In the genomic region with DNA sequence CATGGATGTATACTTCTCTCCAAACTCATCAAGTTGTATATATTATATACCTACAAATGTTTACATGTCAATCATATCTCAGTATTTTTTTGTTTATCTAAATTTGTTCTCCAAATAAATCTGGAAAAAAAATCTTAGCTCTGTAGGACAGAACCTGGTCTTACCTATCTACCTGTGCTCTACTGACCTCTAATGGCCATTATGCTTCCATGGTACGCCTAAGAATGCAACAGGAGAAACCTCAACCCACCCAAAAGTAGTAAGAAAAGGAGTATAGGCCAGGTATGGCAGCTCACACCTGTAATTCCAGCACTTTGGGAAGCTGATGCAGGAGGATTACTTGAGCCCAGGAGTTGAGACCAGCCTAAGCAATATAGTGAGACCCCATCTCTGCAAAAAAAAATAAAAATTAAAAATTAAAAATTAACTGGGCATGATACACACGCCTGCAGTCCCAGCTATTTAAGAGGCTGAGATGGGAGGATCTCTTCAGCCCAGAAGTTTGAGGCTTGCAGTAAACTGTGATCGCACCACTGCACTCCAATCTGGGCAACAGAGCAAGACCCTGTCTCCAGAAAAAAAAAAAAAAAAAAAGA, we compare ENCODE assay signal across 11 cellular contexts. TPM values are rescaled to one million over a fixed set of nuclear protein-coding genes. Genes with fewer than 3 reads are reported as not detected.
DNase-seq lines count a peak whose midpoint lies in the region; ATAC-seq, FAIRE-seq and TF ChIP-seq lines count a peak whose summit lies in the region.
"Had no signal": no experiment of that assay in that cellular context is flagged by ENCODE, and none has a peak within 500 bp of the region (broad histone marks: within the 10 kb centered on the region; RNA-seq: fewer than 3 reads in every experiment).

No MANE protein-coding gene starts in this region.

- no peak overlapping the region for H2AFZ ChIP-seq in keratinocyte (ENCODE audit: control insufficient read depth, low read length)

- H3K9me3 ChIP-seq in keratinocyte (ENCODE audit: control insufficient read depth, low read depth, low read length) (no peaks in the 10 kb centered on the region), tibial nerve (peaks cover 0 to 26% (median 3%) of the 10 kb centered on the region in 4 donors), heart right ventricle (peaks cover 0 to 37% (median under 1%) of the 10 kb centered on the region in 11 donors)

- FAIRE-seq in keratinocyte (lab: Jason Lieb, UNC): no peak

- no peak overlapping the region for H3K27ac ChIP-seq in RWPE1
- H3K27ac ChIP-seq in keratinocyte (ENCODE audit: control insufficient read depth, insufficient read depth, low read length): no peak overlapping the region
- no peak overlapping the region for H3K27ac ChIP-seq in tibial nerve
- H3K27ac ChIP-seq in heart right ventricle: no peak overlapping the region

- H3K27me3 ChIP-seq in keratinocyte (ENCODE audit: control insufficient read depth, extremely low read depth, insufficient read depth, low read length): no peaks in the 10 kb centered on the region
- H3K27me3 ChIP-seq in tibial nerve: no peaks in the 10 kb centered on the region
- no peaks in the 10 kb centered on the region for H3K27me3 ChIP-seq in heart right ventricle

- 67% methylated on average over 3 of the region's 3 CpGs for WGBS in tibial nerve, 2 donors
- 42 to 52% methylated on average over 3 of the region's 3 CpGs for WGBS in heart right ventricle, 2 donors

- H3K4me1 ChIP-seq in keratinocyte (ENCODE audit: control insufficient read depth, extremely low read depth, insufficient read depth, low read length) (no peaks in the 10 kb centered on the region), tibial nerve (no peaks in the 10 kb centered on the region), heart right ventricle (no peaks in the 10 kb centered on the region)

- CTCF ChIA-PET in RWPE1 (lab: Yijun Ruan, JAX): interaction anchor here (0.6 to 0.7 kb wide), 2 partner anchors 60 to 70 kb away, joined by 3 to 6 read pairs; no protein-coding TSS in a partner anchor

- no peaks in the 10 kb centered on the region for H3K79me2 ChIP-seq in keratinocyte (ENCODE audit: control insufficient read depth, insufficient read depth, low read length)

- no peak overlapping the region for H3K4me3 ChIP-seq in keratinocyte (ENCODE audit: control insufficient read depth in 2 of 3, extremely low read depth in 1 of 3, insufficient read depth in 2 of 3, low read depth in 1 of 3, low read length in 3 of 3)
- no peak overlapping the region for H3K4me3 ChIP-seq in tibial nerve
- no peak overlapping the region for H3K4me3 ChIP-seq in heart right ventricle

- no peaks in the 10 kb centered on the region for H4K20me1 ChIP-seq in keratinocyte (ENCODE audit: control insufficient read depth, extremely low read depth, insufficient read depth, low read length)

- DNase-seq in GM10266 (ENCODE audit: extremely low spot score) (no peak), RWPE1 (ENCODE audit: low spot score) (peak; percentile 33), keratinocyte (ENCODE audit: low read depth, low spot score) (no peak), tibial nerve (ENCODE audit: low spot score in 2 of 2) (no peak), heart right ventricle (no peak)
- DNase-seq in activated CD8-positive, alpha-beta memory T cell treated with anti-CD3 and anti-CD28 coated beads, Interleukin-2, amount 50 U/mL, for 48 hours: no peak
- DNase-seq: foreskin fibroblast had no signal

- no peak for ATAC-seq in heart right ventricle

- peak; percentile 39 for TF ChIP-seq CTCF in GM10266 (IDR thresholded peaks at IDR 0.05; ENCODE audit: control insufficient read depth, insufficient read depth, low read depth, missing control alignments)
- TF ChIP-seq CTCF in RWPE1 (conservative IDR thresholded peaks at IDR 0.05; ENCODE audit: low read depth): 0 out of 2 replicates have a peak, but pooled peaks have one; percentile 12
- peak; percentile 35 to 64 (median 43) for TF ChIP-seq CTCF in keratinocyte (optimal IDR thresholded peaks at IDR 0.05 in 1 of 3, IDR thresholded peaks at IDR 0.05 in 1 of 3, conservative IDR thresholded peaks at IDR 0.05 in 1 of 3; ENCODE audit: extremely low read depth in 1 of 3, insufficient read depth in 2 of 3, low read length in 3 of 3)
- no peak for TF ChIP-seq CTCF in tibial nerve (IDR thresholded peaks at IDR 0.05)
- TF ChIP-seq CTCF in heart right ventricle (IDR thresholded peaks at IDR 0.05): no peak

- TF ChIP-seq POLR2A in tibial nerve (IDR thresholded peaks at IDR 0.05): no peak

- no peak overlapping the region for H3K4me2 ChIP-seq in keratinocyte (ENCODE audit: control insufficient read depth, extremely low read depth, insufficient read depth, low read depth, low read length)

- TF ChIP-seq EP300 in Ishikawa (IDR thresholded peaks at IDR 0.05; ENCODE audit: borderline replicate concordance): no peak
- TF ChIP-seq EP300 in tibial nerve (IDR thresholded peaks at IDR 0.05): no peak

- no peaks in the 10 kb centered on the region for H3K36me3 ChIP-seq in keratinocyte (ENCODE audit: control insufficient read depth in 2 of 2, extremely low read depth in 1 of 2, insufficient read depth in 2 of 2, low read length in 2 of 2)
- H3K36me3 ChIP-seq in tibial nerve: no peaks in the 10 kb centered on the region
- no peaks in the 10 kb centered on the region for H3K36me3 ChIP-seq in heart right ventricle

- TF ChIP-seq RAD21 in Ishikawa (IDR thresholded peaks at IDR 0.05; ENCODE audit: low read depth): peak; percentile 62

- POLR2A ChIA-PET in RWPE1 (lab: Yijun Ruan, JAX; ENCODE audit: low non-redundant PET): no interaction called here

- H3K9me1 ChIP-seq in keratinocyte (ENCODE audit: control insufficient read depth, extremely low read depth, insufficient read depth, low read length): no peaks in the 10 kb centered on the region

- H3K9ac ChIP-seq in keratinocyte (ENCODE audit: control insufficient read depth, extremely low read depth, insufficient read depth, low read length): no peak overlapping the region

- dilution Hi-C loops in keratinocyte (cut with MboI; ENCODE audit: extremely low pct_ligation_motif_present, low sequenced_read_pairs): no loop called here

- intact Hi-C loops in heart right ventricle (cut with DNase I): no loop called here

TF ChIP-seq in Ishikawa, 13 proteins besides CTCF, POLR2A, EP300 and RAD21 (continues in another document):
- TF ChIP-seq, protein P1, sequence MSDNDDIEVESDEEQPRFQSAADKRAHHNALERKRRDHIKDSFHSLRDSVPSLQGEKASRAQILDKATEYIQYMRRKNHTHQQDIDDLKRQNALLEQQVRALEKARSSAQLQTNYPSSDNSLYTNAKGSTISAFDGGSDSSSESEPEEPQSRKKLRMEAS (IDR thresholded peaks at IDR 0.05): no peak

RNA-seq across cellular contexts. Expression of a gene that starts 8.7 kb away (rescaled TPM):
- polyA plus RNA-seq in keratinocyte: not detected in 3 replicates
- polyA plus RNA-seq in keratinocyte (2011; ENCODE audit: low read depth): not detected
- polyA plus RNA-seq in keratinocyte (2011; cell fraction: cytosol; rRNA removed): not detected in 2 replicates
- polyA plus RNA-seq in keratinocyte (2011; cell fraction: nucleus; rRNA removed): not detected in 2 replicates
- polyA plus RNA-seq in keratinocyte (2012; ENCODE audit: low replicate concordance): not detected in 2 replicates
- polyA minus RNA-seq in keratinocyte: not detected in 3 replicates
- polyA minus RNA-seq in keratinocyte (2011; cell fraction: cytosol; rRNA and poly(A)+ RNA removed): not detected
- polyA minus RNA-seq in keratinocyte (2011; cell fraction: nucleus; rRNA and poly(A)+ RNA removed): not detected in 2 replicates
- not detected for total RNA-seq in tibial nerve
- total RNA-seq in heart right ventricle: not detected
- polyA plus RNA-seq in heart right ventricle: not detected
- total RNA-seq: cardiac septum; mesenteric fat pad; T-helper 1 cell treated with Interleukin-12 subunit alpha and Interleukin-12 subunit beta and Interleukin-4 antibody, amounts not matched to agents 30 ng/mL and 1 ng/mL, for 36 hours had no signal

RNA-seq across cellular contexts. Expression of a gene that starts 19.0 kb away (rescaled TPM):
- polyA plus RNA-seq in keratinocyte (not detected in 3 replicates), heart right ventricle (not detected)
- not detected for polyA plus RNA-seq in keratinocyte (2011; ENCODE audit: low read depth)
- polyA plus RNA-seq in keratinocyte (2011; cell fraction: cytosol; rRNA removed): not detected in 2 replicates
- polyA plus RNA-seq in keratinocyte (2011; cell fraction: nucleus; rRNA removed): not detected in 2 replicates
- polyA plus RNA-seq in keratinocyte (2012; ENCODE audit: low replicate concordance): not detected in 2 replicates
- polyA minus RNA-seq in keratinocyte: not detected in 3 replicates
- polyA minus RNA-seq in keratinocyte (2011; cell fraction: cytosol; rRNA and poly(A)+ RNA removed): not detected
- polyA minus RNA-seq in keratinocyte (2011; cell fraction: nucleus; rRNA and poly(A)+ RNA removed): not detected in 2 replicates
- total RNA-seq in tibial nerve (not detected), heart right ventricle (not detected)
- total RNA-seq: cardiac septum; mesenteric fat pad; T-helper 1 cell treated with Interleukin-12 subunit alpha and Interleukin-12 subunit beta and Interleukin-4 antibody, amounts not matched to agents 30 ng/mL and 1 ng/mL, for 36 hours had no signal

RNA-seq across cellular contexts. Expression of a gene that starts 24.2 kb away (rescaled TPM):
- polyA plus RNA-seq in keratinocyte (not detected in 3 replicates), heart right ventricle (not detected)
- not detected for polyA plus RNA-seq in keratinocyte (2011; ENCODE audit: low read depth)
- polyA plus RNA-seq in keratinocyte (2011; cell fraction: cytosol; rRNA removed): not detected in 2 replicates
- polyA plus RNA-seq in keratinocyte (2011; cell fraction: nucleus; rRNA removed): not detected in 2 replicates
- not detected in 2 replicates for polyA plus RNA-seq in keratinocyte (2012; ENCODE audit: low replicate concordance)
- polyA minus RNA-seq in keratinocyte: not detected in 3 replicates
- not detected for polyA minus RNA-seq in keratinocyte (2011; cell fraction: cytosol; rRNA and poly(A)+ RNA removed)
- polyA minus RNA-seq in keratinocyte (2011; cell fraction: nucleus; rRNA and poly(A)+ RNA removed): not detected in 2 replicates
- total RNA-seq in tibial nerve (not detected), heart right ventricle (not detected)
- total RNA-seq: cardiac septum; mesenteric fat pad; T-helper 1 cell treated with Interleukin-12 subunit alpha and Interleukin-12 subunit beta and Interleukin-4 antibody, amounts not matched to agents 30 ng/mL and 1 ng/mL, for 36 hours had no signal

RNA-seq across cellular contexts. Expression of a gene that starts 57.1 kb away (rescaled TPM):
- polyA plus RNA-seq in keratinocyte (not detected in 3 replicates), heart right ventricle (not detected)
- 0.06 TPM for polyA plus RNA-seq in keratinocyte (2011; ENCODE audit: low read depth)
- polyA plus RNA-seq in keratinocyte (2011; cell fraction: cytosol; rRNA removed): not detected in 2 replicates
- not detected in 2 replicates for polyA plus RNA-seq in keratinocyte (2011; cell fraction: nucleus; rRNA removed)
- not detected in 2 replicates for polyA plus RNA-seq in keratinocyte (2012; ENCODE audit: low replicate concordance)
- not detected in 3 replicates for polyA minus RNA-seq in keratinocyte
- not detected for polyA minus RNA-seq in keratinocyte (2011; cell fraction: cytosol; rRNA and poly(A)+ RNA removed)
- not detected in 2 replicates for polyA minus RNA-seq in keratinocyte (2011; cell fraction: nucleus; rRNA and poly(A)+ RNA removed)
- total RNA-seq in tibial nerve (not detected), heart right ventricle (not detected)
- total RNA-seq: cardiac septum; mesenteric fat pad; T-helper 1 cell treated with Interleukin-12 subunit alpha and Interleukin-12 subunit beta and Interleukin-4 antibody, amounts not matched to agents 30 ng/mL and 1 ng/mL, for 36 hours had no signal

RNA-seq across cellular contexts. Expression of a gene that starts 58.0 kb away (rescaled TPM):
- polyA plus RNA-seq in keratinocyte (13.7 to 19.2 TPM (median 13.9 TPM) in 3 replicates), heart right ventricle (1 to 10 TPM; 3.2 to 4.9 TPM)
- polyA plus RNA-seq in keratinocyte (2011; ENCODE audit: low read depth): 5.3 TPM
- polyA plus RNA-seq in keratinocyte (2011; cell fraction: cytosol; rRNA removed): 10.1 and 11.8 TPM in 2 replicates
- polyA plus RNA-seq in keratinocyte (2011; cell fraction: nucleus; rRNA removed): 11.8 and 16.6 TPM in 2 replicates
- 7.2 and 14.1 TPM in 2 replicates for polyA plus RNA-seq in keratinocyte (2012; ENCODE audit: low replicate concordance)
- 10.9 to 18.5 TPM (median 17.3 TPM) in 3 replicates for polyA minus RNA-seq in keratinocyte
- polyA minus RNA-seq in keratinocyte (2011; cell fraction: cytosol; rRNA and poly(A)+ RNA removed): 20.7 TPM
- 8.5 and 15.7 TPM in 2 replicates for polyA minus RNA-seq in keratinocyte (2011; cell fraction: nucleus; rRNA and poly(A)+ RNA removed)
- total RNA-seq in tibial nerve (10 to 100 TPM in 3 of 4 donors, 1 to 10 TPM in 1; 8.1 to 12.8 (median 10.7) TPM), heart right ventricle (10 to 100 TPM in 7 of 10 donors, 1 to 10 TPM in 3; 6.3 to 14.0 (median 11.3) TPM)

Comparison
In these comparisons a context has a peak if more than half of its experiments do, and no peak if none do; other contexts are left out.
1. CTCF ChIP-seq: peak in GM10266 (single experiment), RWPE1 (single experiment) and keratinocyte (3 of 3); none in tibial nerve (0 of 5) and heart right ventricle (0 of 9).